ENCODE assay signal across 19 cellular contexts in the genomic region with DNA sequence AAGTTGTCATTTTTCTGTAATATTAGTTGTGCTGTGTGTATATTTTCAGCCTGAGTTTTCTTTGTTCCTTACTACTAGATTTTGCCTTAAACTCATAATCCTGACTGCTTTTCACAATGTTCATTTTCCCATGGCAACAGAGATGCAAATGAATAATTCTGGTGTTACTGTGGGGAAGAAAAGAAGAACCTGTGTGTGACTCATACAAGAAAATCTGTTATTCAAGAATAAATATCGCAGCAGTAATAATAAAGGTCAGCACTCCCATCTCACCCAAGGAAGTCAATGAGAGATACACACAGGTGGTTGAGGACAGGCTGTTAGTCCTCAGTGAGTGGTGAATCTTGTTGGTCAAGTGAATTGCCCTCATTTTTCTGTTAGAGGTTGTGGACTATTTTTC.
DNase-seq lines count a peak whose midpoint lies in the region; ATAC-seq, FAIRE-seq and TF ChIP-seq lines count a peak whose summit lies in the region.
"Had no signal": no experiment of that assay in that cellular context is flagged by ENCODE, and none has a peak within 500 bp of the region (broad histone marks: within the 10 kb centered on the region; RNA-seq: fewer than 3 reads in every experiment).

No MANE protein-coding gene starts in this region.

- H3K9me3 Mint-ChIP-seq in osteocyte (ENCODE audit: unreplicated experiment) = no peaks in the 10 kb centered on the region

- H3K27ac ChIP-seq in caudate nucleus (ENCODE audit: low read depth, low read length) (peak overlapping the region; percentile 27), pancreas (no peak overlapping the region)
- H3K27ac ChIP-seq: BLaER1, coronary artery, gastrocnemius medialis, left lung, neutrophil, sigmoid colon, stomach had no signal

- H3K4me3 Mint-ChIP-seq in osteocyte (ENCODE audit: unreplicated experiment) = no peak overlapping the region

- H3K27me3 ChIP-seq in pancreas = no peaks in the 10 kb centered on the region
- H3K27me3 ChIP-seq: BLaER1, gastrocnemius medialis, left lung, neutrophil, sigmoid colon, stomach had no signal

- intact Hi-C loops in pancreas (cut with DNase I) = no loop called here

- FAIRE-seq in G401.6 (lab: Jason Lieb, UNC) = peak; percentile 88
- no peak for FAIRE-seq in pancreas (lab: Jason Lieb, UNC)

- TF ChIP-seq CTCF in osteocyte (IDR thresholded peaks at IDR 0.05) (no peak), pancreas (IDR thresholded peaks at IDR 0.05) (no peak)

- DNase-seq in NCI-H2227 treated with DMSO at 0.1 percent for 48 hours (lab: John Stamatoyannopoulos, UW) (peak; percentile 76), caudate nucleus (lab: John Stamatoyannopoulos, UW) (peak in 1 of 61 donors; percentile 37), osteocyte (ENCODE audit: extremely low spot score, unreplicated experiment) (no peak), C1 segment of cervical spinal cord (lab: John Stamatoyannopoulos, UW) (no peak), NOMO-1 (lab: John Stamatoyannopoulos, UW; ENCODE audit: unreplicated experiment in 2 of 2) (no peak), pancreas (no peak)
- DNase-seq: activated CD4-positive, alpha-beta T cell treated with anti-CD3 and anti-CD28 coated beads for 1 hour; activated effector memory CD4-positive, alpha-beta T cell treated with Interleukin-2 at 50 U/mL for 16 hours; gastrocnemius medialis; GDM1; left lung; NK-92 treated with Interleukin-12 subunit alpha and Interleukin-12 subunit beta, amount 100 ng/mL, for 24 hours; sigmoid colon; stimulated activated CD4-positive, alpha-beta T cell treated with anti-CD3 and anti-CD28 coated beads, Interleukin-2, amount 100 ng/mL, for 24 hours; stomach had no signal

- no peak overlapping the region for H3K4me3 ChIP-seq in pancreas
- H3K4me3 ChIP-seq: BLaER1, coronary artery, gastrocnemius medialis, left lung, sigmoid colon, stomach had no signal

- no peaks in the 10 kb centered on the region for H3K36me3 Mint-ChIP-seq in osteocyte (ENCODE audit: unreplicated experiment)

- H3K27ac Mint-ChIP-seq in osteocyte (ENCODE audit: unreplicated experiment) = peak overlapping the region; percentile 39

- no peak for ATAC-seq in pancreas
- ATAC-seq: gastrocnemius medialis, left lung had no signal

- H3K4me1 ChIP-seq in pancreas = no peaks in the 10 kb centered on the region
- H3K4me1 ChIP-seq: BLaER1, gastrocnemius medialis, left lung, sigmoid colon had no signal

- H3K9me3 ChIP-seq in pancreas = no peaks in the 10 kb centered on the region
- H3K9me3 ChIP-seq: BLaER1, gastrocnemius medialis, left lung, neutrophil, sigmoid colon, stomach had no signal

- peaks cover 45% of the 10 kb centered on the region for H3K4me1 Mint-ChIP-seq in osteocyte (ENCODE audit: unreplicated experiment)

- no peaks in the 10 kb centered on the region for H3K27me3 Mint-ChIP-seq in osteocyte (ENCODE audit: unreplicated experiment)

- H3K36me3 ChIP-seq in pancreas = no peaks in the 10 kb centered on the region
- H3K36me3 ChIP-seq: BLaER1, gastrocnemius medialis, left lung, neutrophil, sigmoid colon, stomach had no signal

- 65 to 86% methylated on average over 1 of the region's 1 CpG for WGBS in pancreas, 2 donors
